In genomic region chr7:98617960-98618418, GRCh38 we compare ENCODE assay signal across 13 cellular contexts. TPM values are rescaled to one million over a fixed set of nuclear protein-coding genes. Genes with fewer than 3 reads are reported as not detected.
A peak's percentile ranks its signal among the peaks of the same experiment; 100 is the strongest.
DNase-seq lines count a peak whose midpoint lies in the region; ATAC-seq and TF ChIP-seq lines count a peak whose summit lies in the region.
"Had no signal": no experiment of that assay in that cellular context is flagged by ENCODE, and none has a peak within 500 bp of the region (broad histone marks: within the 10 kb centered on the region; RNA-seq: fewer than 3 reads in every experiment).

No MANE protein-coding gene starts in this region.

- no peaks in the 10 kb centered on the region for H3K4me1 Mint-ChIP-seq in natural killer cell
- peaks cover 2 to 3% of the 10 kb centered on the region in 2 donors for H3K4me1 Mint-ChIP-seq in natural killer cell treated with Interleukin-12 subunit alpha and Interleukin-12 subunit beta and Interleukin-15 and Interleukin-18, amount 100 ng/mL, for 72 hours (ENCODE audit: low read depth in 2 of 2)

- H3K27me3 ChIP-seq in esophagus (ENCODE audit: control insufficient read depth in 1 of 2, insufficient read depth in 2 of 2, low read length in 2 of 2): peaks cover 3 to 21% of the 10 kb centered on the region in 2 donors
- peaks cover 11 to 78% (median 37%) of the 10 kb centered on the region in 3 experiments for H3K27me3 ChIP-seq in neuronal stem cell (ENCODE audit: control insufficient read depth in 3 of 3, insufficient read depth in 3 of 3, low read depth in 1 of 3, low read length in 3 of 3)
- no peaks in the 10 kb centered on the region for H3K27me3 ChIP-seq in aorta (ENCODE audit: control insufficient read depth in 1 of 2, insufficient read depth in 2 of 2, low read length in 1 of 2)
- H3K27me3 ChIP-seq: BLaER1 treated with 17β-estradiol and CSF1 and Interleukin-3, amounts not matched to agents 10 nM and 100 nM had no signal

- peaks cover 3 to 4% of the 10 kb centered on the region in 2 donors for H3K9me3 ChIP-seq in esophagus (ENCODE audit: control insufficient read depth in 2 of 2, insufficient read depth in 1 of 2, low read depth in 1 of 2, low read length in 1 of 2)
- H3K9me3 ChIP-seq in neuronal stem cell (replicated peaks in 1 of 2; ENCODE audit: control insufficient read depth in 2 of 2, insufficient read depth in 1 of 2, low read depth in 1 of 2, low read length in 2 of 2): no peaks in the 10 kb centered on the region
- no peaks in the 10 kb centered on the region for H3K9me3 ChIP-seq in aorta (ENCODE audit: control insufficient read depth, low read length)
- H3K9me3 ChIP-seq: HAP-1 had no signal

- H2AFZ ChIP-seq in neuronal stem cell (ENCODE audit: low read length): peak overlapping the region; percentile 84

- peaks cover 3 to 9% of the 10 kb centered on the region in 2 donors for H3K4me1 ChIP-seq in esophagus (ENCODE audit: control insufficient read depth in 2 of 2, insufficient read depth in 2 of 2, low read length in 1 of 2)
- H3K4me1 ChIP-seq in neuronal stem cell (ENCODE audit: control insufficient read depth in 2 of 2, insufficient read depth in 1 of 2, low read depth in 1 of 2, low read length in 2 of 2): peaks cover 0 to 16% of the 10 kb centered on the region in 2 donors
- H3K4me1 ChIP-seq in aorta (ENCODE audit: control insufficient read depth in 1 of 2, insufficient read depth in 2 of 2, low read length in 2 of 2): no peaks in the 10 kb centered on the region
- H3K4me1 ChIP-seq: HAP-1, SJCRH30 had no signal

- H3K27ac Mint-ChIP-seq in natural killer cell: no peak overlapping the region
- no peak overlapping the region for H3K27ac Mint-ChIP-seq in natural killer cell treated with Interleukin-12 subunit alpha and Interleukin-12 subunit beta and Interleukin-15 and Interleukin-18, amount 100 ng/mL, for 72 hours
- H3K27ac Mint-ChIP-seq: stimulated activated naive CD8-positive, alpha-beta T cell treated with anti-CD3 and anti-CD28 coated beads, Interleukin-15, amount 100 ng/mL, for 72 hours had no signal

- no peak for TF ChIP-seq CTCF in natural killer cell (IDR thresholded peaks at IDR 0.05)

- peak overlapping the region; percentile 49 for H2BK15ac ChIP-seq in neuronal stem cell (ENCODE audit: low read length)

- DNase-seq in natural killer cell (no peak), neuronal stem cell (ENCODE audit: low spot score) (no peak), aorta (no peak), NCI-H1930 (lab: John Stamatoyannopoulos, UW) (no peak), NK-92 (lab: John Stamatoyannopoulos, UW; ENCODE audit: unreplicated experiment) (no peak)
- no peak for DNase-seq in natural killer cell treated with Interleukin-12 subunit alpha and Interleukin-12 subunit beta and Interleukin-15 and Interleukin-18, amount 100 ng/mL, for 72 hours (ENCODE audit: low spot score)
- DNase-seq: Karpas-422; SJCRH30; stimulated activated naive CD8-positive, alpha-beta T cell treated with anti-CD3 and anti-CD28 coated beads, Interleukin-15, amount 100 ng/mL, for 72 hours had no signal

- peaks cover 5% of the 10 kb centered on the region for H3K36me3 Mint-ChIP-seq in natural killer cell
- no peaks in the 10 kb centered on the region for H3K36me3 Mint-ChIP-seq in natural killer cell treated with Interleukin-12 subunit alpha and Interleukin-12 subunit beta and Interleukin-15 and Interleukin-18, amount 100 ng/mL, for 72 hours

- no peak overlapping the region for H3K4ac ChIP-seq in neuronal stem cell (ENCODE audit: low read length)

- H3K18ac ChIP-seq in neuronal stem cell (ENCODE audit: low read length): peak overlapping the region; percentile 81

- no peak overlapping the region for H2BK120ac ChIP-seq in neuronal stem cell (ENCODE audit: low read depth, low read length)

- H3K4me2 ChIP-seq in neuronal stem cell (ENCODE audit: insufficient read depth, low read length, poor library complexity, severe bottlenecking): peak overlapping the region; percentile 91

- H3K79me1 ChIP-seq in neuronal stem cell (ENCODE audit: low read depth, low read length): no peaks in the 10 kb centered on the region

- no peak overlapping the region for H2BK12ac ChIP-seq in neuronal stem cell (ENCODE audit: low read length)

- H3K27ac ChIP-seq in esophagus (ENCODE audit: low read depth in 2 of 2, low read length in 1 of 2) (no peak overlapping the region), neuronal stem cell (replicated peaks; ENCODE audit: low read length) (no peak overlapping the region), aorta (ENCODE audit: low read depth in 1 of 2, low read length in 2 of 2) (no peak overlapping the region)
- H3K27ac ChIP-seq: BLaER1 treated with 17β-estradiol and CSF1 and Interleukin-3, amounts not matched to agents 10 nM and 100 nM; SJCRH30 had no signal

- H3K14ac ChIP-seq in neuronal stem cell (ENCODE audit: low read length): no peak overlapping the region

- peak overlapping the region; percentile 17 for H3K4me3 Mint-ChIP-seq in natural killer cell
- no peak overlapping the region for H3K4me3 Mint-ChIP-seq in natural killer cell treated with Interleukin-12 subunit alpha and Interleukin-12 subunit beta and Interleukin-15 and Interleukin-18, amount 100 ng/mL, for 72 hours

- H3K36me3 ChIP-seq in esophagus (ENCODE audit: control insufficient read depth in 2 of 2, insufficient read depth in 2 of 2, low read length in 1 of 2) (no peaks in the 10 kb centered on the region), neuronal stem cell (replicated peaks in 1 of 2; ENCODE audit: control insufficient read depth in 2 of 2, insufficient read depth in 2 of 2, low read length in 2 of 2) (no peaks in the 10 kb centered on the region), aorta (ENCODE audit: control insufficient read depth in 1 of 2, insufficient read depth in 2 of 2, low read length in 1 of 2) (peaks cover 2 to 3% of the 10 kb centered on the region in 2 donors)
- H3K36me3 ChIP-seq: BLaER1 treated with 17β-estradiol and CSF1 and Interleukin-3, amounts not matched to agents 10 nM and 100 nM; HAP-1; SJCRH30 had no signal

- intact Hi-C loops in natural killer cell (cut with micrococcal nuclease): no loop called here
- intact Hi-C loops in aorta (cut with DNase I): loop anchor here (5.0 kb wide), 3 partner anchors 129 to 224 kb away; no protein-coding TSS in a partner anchor

- WGBS in esophagus, 2 donors: 3 to 5% methylated on average over 39 to 40 of the region's 40 CpGs
- WGBS in neuronal stem cell (ENCODE audit: extremely low coverage in 2 of 2, insufficient read length in 2 of 2, insufficient replicate concordance in 1 of 2), 2 donors: no CpG with 5 or more reads among the region's 40 CpGs
- WGBS in aorta, 2 donors: 1% methylated on average over 40 of the region's 40 CpGs

- H2BK5ac ChIP-seq in neuronal stem cell (ENCODE audit: low read length): no peak overlapping the region

- peaks cover 22 to 49% of the 10 kb centered on the region in 2 donors for H3K27me3 Mint-ChIP-seq in natural killer cell (ENCODE audit: low read depth in 2 of 2)
- H3K27me3 Mint-ChIP-seq in natural killer cell treated with Interleukin-12 subunit alpha and Interleukin-12 subunit beta and Interleukin-15 and Interleukin-18, amount 100 ng/mL, for 72 hours: peaks cover 29 to 30% of the 10 kb centered on the region in 2 donors

- H3K23ac ChIP-seq in neuronal stem cell (ENCODE audit: low read depth, low read length, poor library complexity): peak overlapping the region; percentile 40

- H2AK5ac ChIP-seq in neuronal stem cell (ENCODE audit: low read depth, low read length): peak overlapping the region; percentile 85

- ATAC-seq in natural killer cell (no peak), aorta (ENCODE audit: low FRiP score) (no peak), GM18519 (IDR thresholded peaks at IDR 0.05; ENCODE audit: low FRiP score, unreplicated experiment) (no peak)
- no peak for ATAC-seq in natural killer cell treated with Interleukin-12 subunit alpha and Interleukin-12 subunit beta and Interleukin-15 and Interleukin-18, amount 100 ng/mL, for 72 hours

- H4K8ac ChIP-seq in neuronal stem cell (ENCODE audit: low read depth, low read length): no peak overlapping the region

- H4K91ac ChIP-seq in neuronal stem cell (ENCODE audit: low read depth, low read length, poor library complexity): no peak overlapping the region

- H3K9me3 Mint-ChIP-seq in natural killer cell: peaks cover 0 to 3% of the 10 kb centered on the region in 2 donors
- H3K9me3 Mint-ChIP-seq in natural killer cell treated with Interleukin-12 subunit alpha and Interleukin-12 subunit beta and Interleukin-15 and Interleukin-18, amount 100 ng/mL, for 72 hours: no peaks in the 10 kb centered on the region

- H3K4me3 ChIP-seq in esophagus (ENCODE audit: low read depth in 1 of 2, low read length in 2 of 2) (peak overlapping the region; percentile 22 to 23), neuronal stem cell (ENCODE audit: low read length in 2 of 2) (peak overlapping the region; percentile 45 to 80), aorta (ENCODE audit: low read length in 2 of 2) (peak overlapping the region; percentile 22 to 49)
- H3K4me3 ChIP-seq: BLaER1 treated with 17β-estradiol and CSF1 and Interleukin-3, amounts not matched to agents 10 nM and 100 nM; HAP-1; SJCRH30 had no signal

- peak overlapping the region; percentile 88 for H3K9ac ChIP-seq in neuronal stem cell (ENCODE audit: low read depth, low read length, poor library complexity)
- H3K9ac ChIP-seq: BLaER1 treated with 17β-estradiol and CSF1 and Interleukin-3, amounts not matched to agents 10 nM and 100 nM had no signal

RNA-seq across cellular contexts. Expression of gene NPTX2, which starts 0.9 kb away (rescaled TPM):
- total RNA-seq in natural killer cell (under 1 TPM in 1 of 3 donors, not detected in 2; 0.14 TPM), aorta (10 to 100 TPM; 11.5 to 35.2 TPM)
- under 1 TPM in 1 of 2 donors, not detected in 1; 0.20 TPM for total RNA-seq in natural killer cell treated with Interleukin-12 subunit alpha and Interleukin-12 subunit beta and Interleukin-15 and Interleukin-18, amount 100 ng/mL, for 72 hours
- polyA plus RNA-seq in esophagus (1 to 10 TPM in 1 of 2 donors, under 1 TPM in 1; 0.55 to 1.6 TPM), aorta (10 to 100 TPM in 1 of 2 donors, 1 to 10 TPM in 1; 6.6 to 11.0 TPM)
- 9.2 TPM for polyA plus RNA-seq in neuronal stem cell (2013, experiment 1 of 2)
- polyA plus RNA-seq in neuronal stem cell (2013, experiment 2 of 2): 8.8 TPM
- total RNA-seq: SJCRH30 had no signal

Comparison
In these comparisons a context has a peak if more than half of its experiments do, and no peak if none do; other contexts are left out.
1. RNA of gene NPTX2, which starts 0.9 kb away (total RNA-seq): 11.5 to 35.2 TPM in aorta; 0.20 TPM in natural killer cell treated with Interleukin-12 subunit alpha and Interleukin-12 subunit beta and Interleukin-15 and Interleukin-18, amount 100 ng/mL, for 72 hours and 0.14 TPM in natural killer cell; every median in the first group is over 10 times any median in the second.
2. Peak in every context shown above with its lines, with median percentiles within 50 percentile points of each other: H3K4me3 ChIP-seq.